Comparison of ENCODE assay signal across 22 cellular contexts in genomic region chr3:184745526-184745925, GRCh38.
"Had no signal": no experiment of that assay in that cellular context is flagged by ENCODE, and none has a peak within 500 bp of the region (broad histone marks: within the 10 kb centered on the region; RNA-seq: fewer than 3 reads in every experiment).

No MANE protein-coding gene starts in this region.

- ATAC-seq: activated naive CD8-positive, alpha-beta T cell treated with anti-CD3 and anti-CD28 coated beads, Interleukin-2, amount 50 U/mL, for 24 hours; activated T-cell treated with anti-CD3 and anti-CD28 coated beads, Interleukin-2, amount 50 U/mL, for 72 hours; effector memory CD8-positive, alpha-beta T cell; gastrocnemius medialis had no signal

- H3K27me3 ChIP-seq: cardiac muscle cell, dorsolateral prefrontal cortex, esophagus squamous epithelium, gastrocnemius medialis, sigmoid colon, tibial artery had no signal

- H3K9me3 ChIP-seq: esophagus squamous epithelium, gastrocnemius medialis, sigmoid colon, tibial artery had no signal

- H3K27ac ChIP-seq: cardiac muscle cell, dorsolateral prefrontal cortex, esophagus squamous epithelium, gastrocnemius medialis, sigmoid colon, tibial artery had no signal

- H3K4me3 Mint-ChIP-seq: activated CD4-positive, alpha-beta memory T cell treated with anti-CD3 and anti-CD28 coated beads for 36 hours; activated naive CD4-positive, alpha-beta T cell treated with anti-CD3 and anti-CD28 coated beads, Interleukin-2, amount 10 ng/mL, durations not matched to agents 7 days and 5 days; activated naive CD8-positive, alpha-beta T cell treated with anti-CD3 and anti-CD28 coated beads, Interleukin-2, amount 50 U/mL, for 24 hours; activated T-cell treated with anti-CD3 and anti-CD28 coated beads, Interleukin-2, amount 50 U/mL, for 72 hours; effector memory CD8-positive, alpha-beta T cell; memory B cell; naive B cell had no signal

- DNase-seq: activated CD4-positive, alpha-beta memory T cell treated with anti-CD3 and anti-CD28 coated beads for 36 hours; activated CD4-positive, alpha-beta T cell treated with anti-CD3 and anti-CD28 coated beads for 48 hours; activated effector memory CD4-positive, alpha-beta T cell treated with anti-CD3 and anti-CD28 coated beads, Interleukin-2, amount 50 U/mL, for 16 hours; activated naive CD4-positive, alpha-beta T cell treated with anti-CD3 and anti-CD28 coated beads, Interleukin-2, amount 10 ng/mL, durations not matched to agents 7 days and 5 days; activated naive CD8-positive, alpha-beta T cell treated with anti-CD3 and anti-CD28 coated beads, Interleukin-2, amount 50 U/mL, for 24 hours; activated T-cell treated with anti-CD3 and anti-CD28 coated beads, Interleukin-2, amount 50 U/mL, for 72 hours; effector memory CD8-positive, alpha-beta T cell; esophagus squamous epithelium; gastrocnemius medialis; hippocampal formation; naive B cell; occipital lobe; sigmoid colon; stimulated activated CD4-positive, alpha-beta T cell treated with anti-CD3 and anti-CD28 coated beads, Interleukin-2, amount 100 ng/mL, for 48 hours; stimulated activated naive CD4-positive, alpha-beta T cell; substantia nigra; T-helper 2 cell had no signal

- H3K36me3 Mint-ChIP-seq: activated CD4-positive, alpha-beta memory T cell treated with anti-CD3 and anti-CD28 coated beads for 36 hours; activated naive CD4-positive, alpha-beta T cell treated with anti-CD3 and anti-CD28 coated beads, Interleukin-2, amount 10 ng/mL, durations not matched to agents 7 days and 5 days; memory B cell; naive B cell had no signal

- H3K4me1 ChIP-seq: gastrocnemius medialis, tibial artery had no signal

- H3K4me3 ChIP-seq: cardiac muscle cell, dorsolateral prefrontal cortex, esophagus squamous epithelium, gastrocnemius medialis, sigmoid colon, smooth muscle cell, tibial artery had no signal

- H3K27ac Mint-ChIP-seq: activated CD4-positive, alpha-beta memory T cell treated with anti-CD3 and anti-CD28 coated beads for 36 hours; activated naive CD4-positive, alpha-beta T cell treated with anti-CD3 and anti-CD28 coated beads, Interleukin-2, amount 10 ng/mL, durations not matched to agents 7 days and 5 days; activated naive CD8-positive, alpha-beta T cell treated with anti-CD3 and anti-CD28 coated beads, Interleukin-2, amount 50 U/mL, for 24 hours; activated T-cell treated with anti-CD3 and anti-CD28 coated beads, Interleukin-2, amount 50 U/mL, for 72 hours; effector memory CD8-positive, alpha-beta T cell; memory B cell; naive B cell had no signal

- H3K36me3 ChIP-seq: cardiac muscle cell, esophagus squamous epithelium, gastrocnemius medialis, sigmoid colon, tibial artery had no signal

- H3K9me3 Mint-ChIP-seq: activated CD4-positive, alpha-beta memory T cell treated with anti-CD3 and anti-CD28 coated beads for 36 hours; activated naive CD4-positive, alpha-beta T cell treated with anti-CD3 and anti-CD28 coated beads, Interleukin-2, amount 10 ng/mL, durations not matched to agents 7 days and 5 days; activated naive CD8-positive, alpha-beta T cell treated with anti-CD3 and anti-CD28 coated beads, Interleukin-2, amount 50 U/mL, for 24 hours; activated T-cell treated with anti-CD3 and anti-CD28 coated beads, Interleukin-2, amount 50 U/mL, for 72 hours; effector memory CD8-positive, alpha-beta T cell; memory B cell; naive B cell had no signal

- H3K4me1 Mint-ChIP-seq: activated naive CD4-positive, alpha-beta T cell treated with anti-CD3 and anti-CD28 coated beads, Interleukin-2, amount 10 ng/mL, durations not matched to agents 7 days and 5 days; memory B cell; naive B cell had no signal
